ENCODE assay signal across 15 cellular contexts in the genomic region with DNA sequence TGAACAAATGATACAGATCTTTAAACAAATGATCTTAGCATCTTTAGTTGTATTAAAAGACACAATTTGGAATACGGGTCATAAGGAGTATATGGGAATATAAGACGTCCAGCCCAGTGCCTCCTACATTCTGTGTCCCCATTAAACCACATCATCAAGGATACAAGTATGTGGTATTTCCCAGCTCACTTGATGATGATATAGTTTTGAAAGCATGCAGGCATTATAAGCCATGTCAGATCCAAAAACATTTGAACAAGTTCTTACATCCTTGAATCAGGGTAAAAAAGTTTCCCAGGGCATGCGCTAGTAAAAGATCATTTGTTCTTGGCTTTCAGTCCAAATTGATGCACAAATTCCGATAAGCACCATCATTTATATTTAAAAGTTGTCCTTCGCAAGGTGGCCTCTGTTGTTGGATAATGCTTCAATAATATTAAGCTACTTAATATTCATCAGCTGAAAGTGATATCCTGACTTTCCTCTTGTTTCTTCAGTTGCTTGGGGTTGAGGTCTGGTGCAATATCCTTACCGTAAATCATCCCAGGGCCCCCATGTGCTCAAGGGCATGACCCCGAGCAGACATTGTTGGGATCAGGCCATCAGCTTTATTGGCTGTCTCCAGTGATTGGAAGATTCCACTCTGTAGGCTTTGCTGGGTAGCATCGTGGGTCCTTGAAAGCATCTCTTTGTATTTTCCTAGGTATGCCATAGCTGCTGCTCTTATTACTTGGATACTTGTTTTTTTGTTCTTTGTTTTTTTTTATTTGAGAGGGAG.
DNase-seq lines count a peak whose midpoint lies in the region; ATAC-seq and TF ChIP-seq lines count a peak whose summit lies in the region.
"Had no signal": no experiment of that assay in that cellular context is flagged by ENCODE, and none has a peak within 500 bp of the region (broad histone marks: within the 10 kb centered on the region; RNA-seq: fewer than 3 reads in every experiment).

No MANE protein-coding gene starts in this region.

- intact Hi-C loops in adrenal gland (cut with DNase I) = no loop called here
- intact Hi-C loops in lower leg skin (cut with DNase I; ENCODE audit: low total_unique reads) = no loop called here
- intact Hi-C loops in stomach (cut with DNase I; ENCODE audit: low total_unique reads) = no loop called here

- H3K4me1 Mint-ChIP-seq in neural crest cell = peaks cover 5% of the 10 kb centered on the region
- H3K4me1 Mint-ChIP-seq: IgD-negative memory B cell had no signal

- H3K4me1 ChIP-seq in adrenal gland (replicated peaks in 1 of 2) (peaks cover 0 to 24% of the 10 kb centered on the region in 2 donors), stomach (peaks cover 0 to 4% (median 0%) of the 10 kb centered on the region in 4 donors)
- H3K4me1 ChIP-seq: BLaER1 had no signal

- H3K36me3 ChIP-seq in adrenal gland (replicated peaks in 1 of 2) = no peaks in the 10 kb centered on the region
- H3K36me3 ChIP-seq in stomach = peaks cover 0 to 8% (median 0%) of the 10 kb centered on the region in 4 donors

- H3K4me3 ChIP-seq in adrenal gland (no peak overlapping the region), choroid plexus epithelial cell (ENCODE audit: low read depth, low read length) (no peak overlapping the region), lower leg skin (ENCODE audit: low read depth, poor library complexity, severe bottlenecking) (no peak overlapping the region), stomach (no peak overlapping the region)
- H3K4me3 ChIP-seq: BLaER1 had no signal

- peaks cover 31% of the 10 kb centered on the region for H3K36me3 Mint-ChIP-seq in neural crest cell (ENCODE audit: low read depth)

- TF ChIP-seq POLR2A in adrenal gland (IDR thresholded peaks at IDR 0.05) = no peak
- TF ChIP-seq POLR2A in lower leg skin (IDR thresholded peaks at IDR 0.05) = no peak
- no peak for TF ChIP-seq POLR2A in stomach (IDR thresholded peaks at IDR 0.05)

- H3K9me3 ChIP-seq in adrenal gland (replicated peaks in 1 of 3) (no peaks in the 10 kb centered on the region), stomach (no peaks in the 10 kb centered on the region)
- H3K9me3 ChIP-seq: BLaER1 had no signal

- H3K27me3 ChIP-seq in adrenal gland (no peaks in the 10 kb centered on the region), stomach (no peaks in the 10 kb centered on the region)
- H3K27me3 ChIP-seq: BLaER1 had no signal

- WGBS in adrenal gland, 4 donors = 55 to 63% (median 60%) methylated on average over 8 of the region's 8 CpGs
- 97 to 99% methylated on average over 8 of the region's 8 CpGs for WGBS in lower leg skin, 2 donors
- WGBS in stomach, 5 donors = 96 to 98% (median 97%) methylated on average over 8 of the region's 8 CpGs

- no peaks in the 10 kb centered on the region for H3K27me3 Mint-ChIP-seq in neural crest cell (ENCODE audit: low read depth)
- H3K27me3 Mint-ChIP-seq: IgD-negative memory B cell had no signal

- DNase-seq in EH (ENCODE audit: low read depth) (peak; percentile 47), adrenal gland (peak; percentile 18 to 70 (median 55)), choroid plexus epithelial cell (ENCODE audit: low read depth) (peak; percentile 10), neural crest cell (ENCODE audit: low read depth, low spot score) (no peak), lower leg skin (ENCODE audit: low spot score in 2 of 2) (no peak), stomach (no peak), DMS 273 (lab: John Stamatoyannopoulos, UW; ENCODE audit: unreplicated experiment) (no peak)
- DNase-seq: AML-193, DMS 273 treated with DMSO at 0.1 percent for 48 hours, DMS79 treated with DMSO at 0.1 percent for 48 hours, GF-D8, KG1 had no signal

- TF ChIP-seq EP300 in stomach (IDR thresholded peaks at IDR 0.05) = no peak

- no peaks in the 10 kb centered on the region for H3K9me3 Mint-ChIP-seq in neural crest cell
- H3K9me3 Mint-ChIP-seq: IgD-negative memory B cell had no signal

- no peak for ATAC-seq in HG03354 (IDR thresholded peaks at IDR 0.05; ENCODE audit: poor library complexity, severe bottlenecking, unreplicated experiment)

- TF ChIP-seq CTCF in adrenal gland (IDR thresholded peaks at IDR 0.05) = no peak
- no peak for TF ChIP-seq CTCF in choroid plexus epithelial cell (conservative IDR thresholded peaks at IDR 0.05; ENCODE audit: low read depth, low read length)
- TF ChIP-seq CTCF in neural crest cell (conservative IDR thresholded peaks at IDR 0.05) = no peak
- TF ChIP-seq CTCF in lower leg skin (IDR thresholded peaks at IDR 0.05) = no peak
- TF ChIP-seq CTCF in stomach (IDR thresholded peaks at IDR 0.05) = no peak

- no peak overlapping the region for H3K27ac ChIP-seq in adrenal gland
- H3K27ac ChIP-seq in stomach = no peak overlapping the region
- H3K27ac ChIP-seq: BLaER1 had no signal

- H3K4me3 Mint-ChIP-seq in neural crest cell = no peak overlapping the region
- H3K4me3 Mint-ChIP-seq: IgD-negative memory B cell had no signal

- peak overlapping the region; percentile 46 for H3K27ac Mint-ChIP-seq in neural crest cell (ENCODE audit: unreplicated experiment)
- H3K27ac Mint-ChIP-seq: IgD-negative memory B cell had no signal

Comparison
In these comparisons a context has a peak if more than half of its experiments do, and no peak if none do; other contexts are left out.
1. DNase-seq: peak in EH (single experiment), adrenal gland (7 of 7) and choroid plexus epithelial cell (single experiment); none in neural crest cell (single experiment), lower leg skin (0 of 2), stomach (single experiment) and DMS 273 (single experiment).